ENCODE assay signal across 22 cellular contexts in the genomic region with DNA sequence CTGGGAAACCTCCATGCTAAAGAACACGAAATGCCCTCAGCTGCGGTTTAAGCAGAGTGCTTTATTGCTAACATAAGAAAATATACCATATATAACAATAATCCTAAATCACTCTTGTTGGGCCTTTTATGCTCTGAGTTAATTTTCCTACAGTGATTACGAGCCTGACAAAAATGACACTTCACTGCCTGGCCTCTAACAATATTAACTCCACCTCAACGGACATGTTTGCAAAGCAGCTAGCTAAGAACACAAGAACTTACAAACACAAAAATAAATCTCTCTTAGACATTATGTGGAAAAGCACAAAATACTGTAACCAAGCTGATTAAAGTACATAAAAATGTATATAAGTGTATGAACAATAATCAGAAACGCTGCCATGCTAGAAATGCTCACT. TPM values are rescaled to one million over a fixed set of nuclear protein-coding genes. Genes with fewer than 3 reads are reported as not detected.
DNase-seq lines count a peak whose midpoint lies in the region; ATAC-seq and TF ChIP-seq lines count a peak whose summit lies in the region.
"Had no signal": no experiment of that assay in that cellular context is flagged by ENCODE, and none has a peak within 500 bp of the region (broad histone marks: within the 10 kb centered on the region; RNA-seq: fewer than 3 reads in every experiment).

No MANE protein-coding gene starts in this region.

- H2BK120ac ChIP-seq in mesenchymal stem cell (ENCODE audit: low read depth, low read length), result no peak overlapping the region

- no peak overlapping the region for H2BK5ac ChIP-seq in mesenchymal stem cell (ENCODE audit: low read depth, low read length, poor library complexity, severe bottlenecking)

- TF ChIP-seq CTCF in brain (conservative IDR thresholded peaks at IDR 0.05) (no peak), prostate gland (IDR thresholded peaks at IDR 0.05) (no peak)

- H3K27ac Mint-ChIP-seq in activated naive CD4-positive, alpha-beta T cell treated with anti-CD3 and anti-CD28 coated beads, Interleukin-2, amount 50 U/mL, for 24 hours, result peak overlapping the region; percentile 17
- H3K27ac Mint-ChIP-seq in activated naive CD4-positive, alpha-beta T cell treated with anti-CD3 and anti-CD28 coated beads, Interleukin-2, amount 10 ng/mL, durations not matched to agents 7 days and 5 days, result no peak overlapping the region
- peak overlapping the region in 4 of 5 experiments; percentile 15 to 75 (median 46) for H3K27ac Mint-ChIP-seq in brain
- no peak overlapping the region for H3K27ac Mint-ChIP-seq in activated CD4-positive, alpha-beta memory T cell treated with anti-CD3 and anti-CD28 coated beads, Interleukin-2, amount 10 ng/mL, durations not matched to agents 7 days and 5 days
- H3K27ac Mint-ChIP-seq: activated CD4-positive, alpha-beta memory T cell treated with anti-CD3 and anti-CD28 coated beads for 36 hours; CD8-positive, alpha-beta T cell; stimulated activated naive CD8-positive, alpha-beta T cell treated with anti-CD3 and anti-CD28 coated beads, Interleukin-15, amount 100 ng/mL, for 72 hours had no signal

- 82% methylated on average over 4 of the region's 5 CpGs for WGBS in mesenchymal stem cell
- WGBS in prostate gland, result 81% methylated on average over 5 of the region's 5 CpGs

- TF ChIP-seq POLR2A in prostate gland (IDR thresholded peaks at IDR 0.05), result no peak

- H3K36me3 Mint-ChIP-seq in activated naive CD4-positive, alpha-beta T cell treated with anti-CD3 and anti-CD28 coated beads, Interleukin-2, amount 50 U/mL, for 24 hours, result no peaks in the 10 kb centered on the region
- peaks cover 10% of the 10 kb centered on the region for H3K36me3 Mint-ChIP-seq in activated naive CD4-positive, alpha-beta T cell treated with anti-CD3 and anti-CD28 coated beads, Interleukin-2, amount 10 ng/mL, durations not matched to agents 7 days and 5 days
- peaks cover 21% of the 10 kb centered on the region for H3K36me3 Mint-ChIP-seq in brain
- peaks cover under 1% of the 10 kb centered on the region for H3K36me3 Mint-ChIP-seq in activated CD4-positive, alpha-beta memory T cell treated with anti-CD3 and anti-CD28 coated beads, Interleukin-2, amount 10 ng/mL, durations not matched to agents 7 days and 5 days (ENCODE audit: low read depth)
- H3K36me3 Mint-ChIP-seq: activated CD4-positive, alpha-beta memory T cell treated with anti-CD3 and anti-CD28 coated beads for 36 hours; CD8-positive, alpha-beta T cell had no signal

- H2BK12ac ChIP-seq in mesenchymal stem cell (ENCODE audit: low read length in 2 of 2), result no peak overlapping the region

- peak overlapping the region; percentile 30 for H3K27ac ChIP-seq in mesenchymal stem cell (ENCODE audit: low read length, poor library complexity, severe bottlenecking)
- H3K27ac ChIP-seq in substantia nigra (ENCODE audit: low read depth, low read length, poor library complexity, severe bottlenecking), result peak overlapping the region; percentile 35
- no peak overlapping the region for H3K27ac ChIP-seq in prostate gland
- H3K27ac ChIP-seq: lower lobe of right lung, tibial nerve had no signal

- H3K4ac ChIP-seq in mesenchymal stem cell (ENCODE audit: low read depth in 1 of 2, low read length in 2 of 2), result no peak overlapping the region

- no peak overlapping the region for H3K9ac ChIP-seq in mesenchymal stem cell (ENCODE audit: low read length)

- H3K9me3 ChIP-seq in mesenchymal stem cell (ENCODE audit: control insufficient read depth, low read length) (no peaks in the 10 kb centered on the region), prostate gland (no peaks in the 10 kb centered on the region)
- H3K9me3 ChIP-seq: lower lobe of right lung, MG63, tibial nerve had no signal

- no peak overlapping the region for H3K23ac ChIP-seq in mesenchymal stem cell (ENCODE audit: low read length in 2 of 2)

- H3K4me3 Mint-ChIP-seq in activated naive CD4-positive, alpha-beta T cell treated with anti-CD3 and anti-CD28 coated beads, Interleukin-2, amount 50 U/mL, for 24 hours, result no peak overlapping the region
- no peak overlapping the region for H3K4me3 Mint-ChIP-seq in activated naive CD4-positive, alpha-beta T cell treated with anti-CD3 and anti-CD28 coated beads, Interleukin-2, amount 10 ng/mL, durations not matched to agents 7 days and 5 days
- peak overlapping the region in 4 of 5 experiments; percentile 40 to 87 (median 72) for H3K4me3 Mint-ChIP-seq in brain
- H3K4me3 Mint-ChIP-seq in activated CD4-positive, alpha-beta memory T cell treated with anti-CD3 and anti-CD28 coated beads, Interleukin-2, amount 10 ng/mL, durations not matched to agents 7 days and 5 days, result no peak overlapping the region
- H3K4me3 Mint-ChIP-seq: activated CD4-positive, alpha-beta memory T cell treated with anti-CD3 and anti-CD28 coated beads for 36 hours; CD8-positive, alpha-beta T cell; stimulated activated naive CD8-positive, alpha-beta T cell treated with anti-CD3 and anti-CD28 coated beads, Interleukin-15, amount 100 ng/mL, for 72 hours had no signal

- no peaks in the 10 kb centered on the region for H3K9me3 Mint-ChIP-seq in activated naive CD4-positive, alpha-beta T cell treated with anti-CD3 and anti-CD28 coated beads, Interleukin-2, amount 50 U/mL, for 24 hours
- no peaks in the 10 kb centered on the region for H3K9me3 Mint-ChIP-seq in activated naive CD4-positive, alpha-beta T cell treated with anti-CD3 and anti-CD28 coated beads, Interleukin-2, amount 10 ng/mL, durations not matched to agents 7 days and 5 days
- peaks cover 0 to 2% (median 0%) of the 10 kb centered on the region in 5 experiments for H3K9me3 Mint-ChIP-seq in brain
- no peaks in the 10 kb centered on the region for H3K9me3 Mint-ChIP-seq in activated CD4-positive, alpha-beta memory T cell treated with anti-CD3 and anti-CD28 coated beads, Interleukin-2, amount 10 ng/mL, durations not matched to agents 7 days and 5 days
- H3K9me3 Mint-ChIP-seq: activated CD4-positive, alpha-beta memory T cell treated with anti-CD3 and anti-CD28 coated beads for 36 hours; CD8-positive, alpha-beta T cell; stimulated activated naive CD8-positive, alpha-beta T cell treated with anti-CD3 and anti-CD28 coated beads, Interleukin-15, amount 100 ng/mL, for 72 hours had no signal

- POLR2A ChIA-PET in activated CD4-positive, alpha-beta memory T cell treated with anti-CD3 and anti-CD28 coated beads, Interleukin-2, amount 10 ng/mL, durations not matched to agents 7 days and 5 days (lab: Charles Lee), result no interaction called here

- no peak overlapping the region for H3K18ac ChIP-seq in mesenchymal stem cell (ENCODE audit: low read depth in 1 of 2, low read length in 2 of 2)

- peaks cover 3% of the 10 kb centered on the region for H3K79me1 ChIP-seq in mesenchymal stem cell (replicated peaks; ENCODE audit: low read length, poor library complexity, severe bottlenecking)

- H4K91ac ChIP-seq in mesenchymal stem cell (ENCODE audit: low read length), result no peak overlapping the region

- H3K4me1 Mint-ChIP-seq in activated naive CD4-positive, alpha-beta T cell treated with anti-CD3 and anti-CD28 coated beads, Interleukin-2, amount 50 U/mL, for 24 hours, result peaks cover 86% of the 10 kb centered on the region
- peaks cover 22% of the 10 kb centered on the region for H3K4me1 Mint-ChIP-seq in activated naive CD4-positive, alpha-beta T cell treated with anti-CD3 and anti-CD28 coated beads, Interleukin-2, amount 10 ng/mL, durations not matched to agents 7 days and 5 days
- H3K4me1 Mint-ChIP-seq in brain, result peaks cover 55% of the 10 kb centered on the region
- H3K4me1 Mint-ChIP-seq in activated CD4-positive, alpha-beta memory T cell treated with anti-CD3 and anti-CD28 coated beads, Interleukin-2, amount 10 ng/mL, durations not matched to agents 7 days and 5 days, result peaks cover 18% of the 10 kb centered on the region

- intact Hi-C loops in prostate gland (cut with DNase I), result loop anchor here (2.0 kb wide), 1 partner anchor 253 kb away; no protein-coding TSS in a partner anchor

- CTCF ChIA-PET in activated naive CD4-positive, alpha-beta T cell treated with anti-CD3 and anti-CD28 coated beads, Interleukin-2, amount 10 ng/mL, durations not matched to agents 7 days and 5 days (lab: Charles Lee), result interaction anchor here (0.7 to 4.1 kb wide), 14 partner anchors 9 to 296 kb away, joined by 3 to 54 read pairs (median 6); no protein-coding TSS in a partner anchor
- CTCF ChIA-PET in activated CD4-positive, alpha-beta memory T cell treated with anti-CD3 and anti-CD28 coated beads, Interleukin-2, amount 10 ng/mL, durations not matched to agents 7 days and 5 days (lab: Charles Lee), result interaction anchor here (0.6 to 3.8 kb wide), 22 partner anchors 9 to 816 kb away, joined by 3 to 42 read pairs (median 4); no protein-coding TSS in a partner anchor

- DNase-seq in activated naive CD4-positive, alpha-beta T cell treated with anti-CD3 and anti-CD28 coated beads, Interleukin-2, amount 10 ng/mL, durations not matched to agents 7 days and 5 days, result no peak
- DNase-seq in mesenchymal stem cell, result no peak
- no peak for DNase-seq in substantia nigra (lab: John Stamatoyannopoulos, UW)
- DNase-seq in activated CD4-positive, alpha-beta memory T cell treated with anti-CD3 and anti-CD28 coated beads, Interleukin-2, amount 10 ng/mL, durations not matched to agents 7 days and 5 days, result no peak
- DNase-seq in prostate gland (ENCODE audit: low spot score), result no peak
- DNase-seq: activated CD4-positive, alpha-beta memory T cell treated with anti-CD3 and anti-CD28 coated beads for 36 hours; activated CD8-positive, alpha-beta memory T cell treated with anti-CD3 and anti-CD28 coated beads, Interleukin-2, amount 50 U/mL, for 48 hours; activated gamma-delta T cell; CD8-positive, alpha-beta T cell; effector CD8-positive, alpha-beta T cell; erythroblast; lower lobe of right lung; MG63; NCI-H2081; NCI-H226; RPMI8226; stimulated activated naive CD8-positive, alpha-beta T cell treated with anti-CD3 and anti-CD28 coated beads, Interleukin-15, amount 100 ng/mL, for 72 hours had no signal

- H3K14ac ChIP-seq in mesenchymal stem cell (ENCODE audit: low read length in 2 of 2), result no peak overlapping the region

- H3K27me3 Mint-ChIP-seq in activated naive CD4-positive, alpha-beta T cell treated with anti-CD3 and anti-CD28 coated beads, Interleukin-2, amount 50 U/mL, for 24 hours, result no peaks in the 10 kb centered on the region
- H3K27me3 Mint-ChIP-seq in activated naive CD4-positive, alpha-beta T cell treated with anti-CD3 and anti-CD28 coated beads, Interleukin-2, amount 10 ng/mL, durations not matched to agents 7 days and 5 days, result no peaks in the 10 kb centered on the region
- peaks cover 3% of the 10 kb centered on the region for H3K27me3 Mint-ChIP-seq in brain
- H3K27me3 Mint-ChIP-seq in activated CD4-positive, alpha-beta memory T cell treated with anti-CD3 and anti-CD28 coated beads, Interleukin-2, amount 10 ng/mL, durations not matched to agents 7 days and 5 days, result no peaks in the 10 kb centered on the region
- H3K27me3 Mint-ChIP-seq: activated CD4-positive, alpha-beta memory T cell treated with anti-CD3 and anti-CD28 coated beads for 36 hours; stimulated activated naive CD8-positive, alpha-beta T cell treated with anti-CD3 and anti-CD28 coated beads, Interleukin-15, amount 100 ng/mL, for 72 hours had no signal

- no peak overlapping the region for H4K8ac ChIP-seq in mesenchymal stem cell (ENCODE audit: low read length)

- no peak for ATAC-seq in GM19035 (IDR thresholded peaks at IDR 0.05; ENCODE audit: unreplicated experiment)
- ATAC-seq: CD8-positive, alpha-beta T cell; K562; lower lobe of right lung; stimulated activated naive CD8-positive, alpha-beta T cell treated with anti-CD3 and anti-CD28 coated beads, Interleukin-15, amount 100 ng/mL, for 72 hours had no signal

- no peak overlapping the region for H2BK15ac ChIP-seq in mesenchymal stem cell (ENCODE audit: low read depth, poor library complexity, severe bottlenecking)

- H3K27me3 ChIP-seq in mesenchymal stem cell (ENCODE audit: control insufficient read depth in 1 of 2, insufficient read depth in 1 of 2, low read length in 2 of 2) (no peaks in the 10 kb centered on the region), prostate gland (replicated peaks; ENCODE audit: insufficient read depth) (no peaks in the 10 kb centered on the region)
- H3K27me3 ChIP-seq: MG63, tibial nerve had no signal

- no peak overlapping the region for H2AK5ac ChIP-seq in mesenchymal stem cell (ENCODE audit: low read length, severe bottlenecking)

- H3K4me1 ChIP-seq in mesenchymal stem cell (ENCODE audit: control insufficient read depth, insufficient read depth, low read depth, low read length) (peaks cover 2% of the 10 kb centered on the region), prostate gland (replicated peaks) (no peaks in the 10 kb centered on the region)

- H3K4me2 ChIP-seq in mesenchymal stem cell (ENCODE audit: low read length, poor library complexity, severe bottlenecking), result no peak overlapping the region

- H3K36me3 ChIP-seq in mesenchymal stem cell (ENCODE audit: control insufficient read depth in 1 of 2, insufficient read depth in 2 of 2, low read depth in 1 of 2, low read length in 2 of 2) (peaks cover under 1 to 5% of the 10 kb centered on the region in 2 experiments), prostate gland (no peaks in the 10 kb centered on the region)
- H3K36me3 ChIP-seq: lower lobe of right lung had no signal

- H2AFZ ChIP-seq in mesenchymal stem cell (ENCODE audit: low read depth, low read length), result no peak overlapping the region

- no peak overlapping the region for H3K4me3 ChIP-seq in mesenchymal stem cell (ENCODE audit: insufficient read depth in 1 of 2, low read depth in 1 of 2, low read length in 2 of 2)
- no peak overlapping the region for H3K4me3 ChIP-seq in prostate gland
- H3K4me3 ChIP-seq: K562, lower lobe of right lung, MG63, tibial nerve had no signal

RNA-seq across cellular contexts. Expression of a gene that starts 40.7 kb away (rescaled TPM):
- polyA plus RNA-seq in brain (ENCODE audit: insufficient read depth, low read depth, low replicate concordance), result 27.7 TPM
- 41.4 TPM for polyA plus RNA-seq in mesenchymal stem cell (2013, experiment 1 of 2)
- 40.1 TPM for polyA plus RNA-seq in mesenchymal stem cell (2013, experiment 2 of 2)
- total RNA-seq in activated CD4-positive, alpha-beta memory T cell treated with anti-CD3 and anti-CD28 coated beads, Interleukin-2, amount 10 ng/mL, durations not matched to agents 7 days and 5 days, result 10 to 100 TPM; 58.2 to 61.4 TPM
- 10 to 100 TPM; 59.0 to 98.2 TPM for total RNA-seq in prostate gland

Comparison
In these comparisons a context has a peak if more than half of its experiments do, and no peak if none do; other contexts are left out.
1. H3K27ac Mint-ChIP-seq: peak in activated naive CD4-positive, alpha-beta T cell treated with anti-CD3 and anti-CD28 coated beads, Interleukin-2, amount 50 U/mL, for 24 hours (single experiment) and brain (4 of 5); none in activated naive CD4-positive, alpha-beta T cell treated with anti-CD3 and anti-CD28 coated beads, Interleukin-2, amount 10 ng/mL, durations not matched to agents 7 days and 5 days (single experiment) and activated CD4-positive, alpha-beta memory T cell treated with anti-CD3 and anti-CD28 coated beads, Interleukin-2, amount 10 ng/mL, durations not matched to agents 7 days and 5 days (single experiment).
2. H3K4me3 Mint-ChIP-seq: peak in brain (4 of 5); none in activated naive CD4-positive, alpha-beta T cell treated with anti-CD3 and anti-CD28 coated beads, Interleukin-2, amount 50 U/mL, for 24 hours (single experiment), activated naive CD4-positive, alpha-beta T cell treated with anti-CD3 and anti-CD28 coated beads, Interleukin-2, amount 10 ng/mL, durations not matched to agents 7 days and 5 days (single experiment) and activated CD4-positive, alpha-beta memory T cell treated with anti-CD3 and anti-CD28 coated beads, Interleukin-2, amount 10 ng/mL, durations not matched to agents 7 days and 5 days (single experiment).
3. H3K27ac ChIP-seq: peak in mesenchymal stem cell (single experiment) and substantia nigra (single experiment); none in prostate gland (0 of 2).